In the genomic region with DNA sequence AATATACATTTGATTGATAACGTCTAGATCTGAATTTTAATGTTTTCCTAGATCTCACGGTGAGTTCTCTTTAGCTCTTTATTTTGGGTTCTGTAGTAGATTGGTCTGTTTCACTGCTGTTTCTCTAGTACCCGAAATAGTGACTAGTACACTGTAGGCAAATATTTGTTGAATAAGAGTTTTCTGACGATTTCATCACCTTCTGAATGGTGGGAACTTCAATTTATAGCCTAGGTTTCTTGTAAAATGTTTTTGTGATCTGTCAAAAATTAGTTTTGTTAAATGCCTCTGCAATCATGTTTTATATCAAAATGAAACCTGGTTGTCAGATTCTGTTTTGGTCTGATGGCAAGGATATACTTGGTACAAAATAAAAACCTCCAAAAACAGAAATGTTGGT, we compare ENCODE assay signal across 15 cellular contexts. TPM values are rescaled to one million over a fixed set of nuclear protein-coding genes. Genes with fewer than 3 reads are reported as not detected.
DNase-seq lines count a peak whose midpoint lies in the region; ATAC-seq and TF ChIP-seq lines count a peak whose summit lies in the region.
"Had no signal": no experiment of that assay in that cellular context is flagged by ENCODE, and none has a peak within 500 bp of the region (broad histone marks: within the 10 kb centered on the region; RNA-seq: fewer than 3 reads in every experiment).

No MANE protein-coding gene starts in this region.

- H3K79me2 ChIP-seq in Karpas-422 (ENCODE audit: low read length) = peaks cover 13% of the 10 kb centered on the region; the same call in 1 of the 2 replicates

- intact Hi-C loops in natural killer cell (cut with micrococcal nuclease) = no loop called here

- DNase-seq in CD4-positive, CD25-positive, alpha-beta regulatory T cell = no peak
- DNase-seq in Karpas-422 (no peak), natural killer cell (no peak), mesothelial cell of epicardium (ENCODE audit: low spot score in 2 of 2, unreplicated experiment in 2 of 2) (no peak), NCI-H748 treated with DMSO at 0.1 percent for 48 hours (lab: John Stamatoyannopoulos, UW) (no peak)
- no peak for DNase-seq in central memory CD8-positive, alpha-beta T cell (ENCODE audit: low spot score in 2 of 2)
- DNase-seq: anterior cingulate cortex; Calu3; retina; RPMI8226; stimulated activated CD4-positive, alpha-beta T cell treated with anti-CD3 and anti-CD28 coated beads, Interleukin-15, amount 100 ng/mL, for 24 hours; SW 1271 had no signal

- no peak overlapping the region for H3K27ac ChIP-seq in CD4-positive, CD25-positive, alpha-beta regulatory T cell (ENCODE audit: insufficient read depth, low read length, poor library complexity, severe bottlenecking)
- peak overlapping the region; percentile 10; the same call in 1 of the 2 replicates for H3K27ac ChIP-seq in Karpas-422 (ENCODE audit: low read length)

- peaks cover 54% of the 10 kb centered on the region for H3K36me3 Mint-ChIP-seq in CD4-positive, CD25-positive, alpha-beta regulatory T cell
- peaks cover 59% of the 10 kb centered on the region for H3K36me3 Mint-ChIP-seq in central memory CD8-positive, alpha-beta T cell (ENCODE audit: insufficient read depth)
- H3K36me3 Mint-ChIP-seq in natural killer cell = peaks cover 26% of the 10 kb centered on the region
- H3K36me3 Mint-ChIP-seq in mesothelial cell of epicardium = peaks cover 30% of the 10 kb centered on the region

- peak overlapping the region; percentile 38 for H3K4me3 ChIP-seq in CD4-positive, CD25-positive, alpha-beta regulatory T cell (ENCODE audit: low read depth, low read length)
- no peak overlapping the region for H3K4me3 ChIP-seq in Karpas-422 (ENCODE audit: low read length)

- H3K27me3 Mint-ChIP-seq in CD4-positive, CD25-positive, alpha-beta regulatory T cell = no peaks in the 10 kb centered on the region
- no peaks in the 10 kb centered on the region for H3K27me3 Mint-ChIP-seq in central memory CD8-positive, alpha-beta T cell
- H3K27me3 Mint-ChIP-seq in natural killer cell (ENCODE audit: low read depth in 2 of 2) (no peaks in the 10 kb centered on the region), mesothelial cell of epicardium (ENCODE audit: low read depth) (no peaks in the 10 kb centered on the region)

- H3K27me3 ChIP-seq in CD4-positive, CD25-positive, alpha-beta regulatory T cell (ENCODE audit: control insufficient read depth, insufficient read depth, low read length) = no peaks in the 10 kb centered on the region
- H3K27me3 ChIP-seq in Karpas-422 (ENCODE audit: low read length) = no peaks in the 10 kb centered on the region

- H3K9ac ChIP-seq in Karpas-422 (ENCODE audit: low read length) = no peak overlapping the region

- no peaks in the 10 kb centered on the region for H3K9me3 ChIP-seq in CD4-positive, CD25-positive, alpha-beta regulatory T cell (ENCODE audit: control insufficient read depth in 2 of 2, low read length in 2 of 2)
- H3K9me3 ChIP-seq in Karpas-422 (ENCODE audit: low read length) = no peaks in the 10 kb centered on the region

- TF ChIP-seq CTCF in natural killer cell (IDR thresholded peaks at IDR 0.05) (no peak), mesothelial cell of epicardium (IDR thresholded peaks at IDR 0.05; ENCODE audit: unreplicated experiment) (no peak)

- H4K20me1 ChIP-seq in Karpas-422 (ENCODE audit: insufficient read depth, low read depth, low read length) = no peaks in the 10 kb centered on the region

- peak overlapping the region; percentile 2 to 29 (median 10) for H3K4me3 Mint-ChIP-seq in CD4-positive, CD25-positive, alpha-beta regulatory T cell
- H3K4me3 Mint-ChIP-seq in central memory CD8-positive, alpha-beta T cell = peak overlapping the region; percentile 55
- H3K4me3 Mint-ChIP-seq in natural killer cell (no peak overlapping the region), mesothelial cell of epicardium (no peak overlapping the region)

- H3K9me2 ChIP-seq in Karpas-422 (replicated peaks; ENCODE audit: insufficient read depth, low read length) = no peaks in the 10 kb centered on the region

- H3K4me1 Mint-ChIP-seq in CD4-positive, CD25-positive, alpha-beta regulatory T cell = peaks cover 45 to 81% (median 55%) of the 10 kb centered on the region in 4 donors
- peaks cover 75% of the 10 kb centered on the region for H3K4me1 Mint-ChIP-seq in central memory CD8-positive, alpha-beta T cell
- H3K4me1 Mint-ChIP-seq in natural killer cell = peaks cover 38 to 44% of the 10 kb centered on the region in 2 donors
- peaks cover 7% of the 10 kb centered on the region for H3K4me1 Mint-ChIP-seq in mesothelial cell of epicardium

- H3K4me2 ChIP-seq in Karpas-422 (ENCODE audit: low read depth, low read length, poor library complexity, severe bottlenecking) = no peak overlapping the region

- no peak overlapping the region for H2AFZ ChIP-seq in Karpas-422 (ENCODE audit: low read length)

- peaks cover 37% of the 10 kb centered on the region for H3K4me1 ChIP-seq in CD4-positive, CD25-positive, alpha-beta regulatory T cell (ENCODE audit: control insufficient read depth, insufficient read depth, low read length, poor library complexity, severe bottlenecking)
- no peaks in the 10 kb centered on the region for H3K4me1 ChIP-seq in Karpas-422 (ENCODE audit: low read length)

- H3K36me3 ChIP-seq in CD4-positive, CD25-positive, alpha-beta regulatory T cell (ENCODE audit: control insufficient read depth, insufficient read depth, low read length) = peaks cover 78% of the 10 kb centered on the region
- peaks cover 26% of the 10 kb centered on the region for H3K36me3 ChIP-seq in Karpas-422 (ENCODE audit: insufficient read depth, low read length)

- no peak for ATAC-seq in CD4-positive, CD25-positive, alpha-beta regulatory T cell (ENCODE audit: low read depth in 2 of 2)
- no peak for ATAC-seq in central memory CD8-positive, alpha-beta T cell (replicated peaks; ENCODE audit: extremely low read depth, poor library complexity, severe bottlenecking)
- ATAC-seq in natural killer cell (no peak), GM19035 (IDR thresholded peaks at IDR 0.05; ENCODE audit: unreplicated experiment) (no peak), HG03095 (IDR thresholded peaks at IDR 0.05; ENCODE audit: unreplicated experiment) (no peak)

- H3K27ac Mint-ChIP-seq in CD4-positive, CD25-positive, alpha-beta regulatory T cell = peak overlapping the region; percentile 2 to 56 (median 37)
- peak overlapping the region; percentile 50 for H3K27ac Mint-ChIP-seq in central memory CD8-positive, alpha-beta T cell (ENCODE audit: low read depth)
- H3K27ac Mint-ChIP-seq in natural killer cell (peak overlapping the region; percentile 21 to 71), mesothelial cell of epicardium (no peak overlapping the region)
- H3K27ac Mint-ChIP-seq: activated T-helper 2 cell treated with anti-CD3 and anti-CD28 coated beads, Interferon-gamma antibody, Interleukin-2, Interleukin-4, amounts not matched to agents 10 μg/mL and 5 μg/mL and 100 μg/mL, durations not matched to agents 14 hours and 24 hours and 36 hours had no signal

- H3K9me3 Mint-ChIP-seq in CD4-positive, CD25-positive, alpha-beta regulatory T cell = no peaks in the 10 kb centered on the region
- H3K9me3 Mint-ChIP-seq in central memory CD8-positive, alpha-beta T cell = no peaks in the 10 kb centered on the region
- H3K9me3 Mint-ChIP-seq in natural killer cell (no peaks in the 10 kb centered on the region), mesothelial cell of epicardium (no peaks in the 10 kb centered on the region)
- H3K9me3 Mint-ChIP-seq: activated T-helper 2 cell treated with anti-CD3 and anti-CD28 coated beads, Interferon-gamma antibody, Interleukin-2, Interleukin-4, amounts not matched to agents 10 μg/mL and 5 μg/mL and 100 μg/mL, durations not matched to agents 14 hours and 24 hours and 36 hours had no signal

RNA-seq across cellular contexts. Expression of gene PDCD4, which starts 10.2 kb away (rescaled TPM):
- total RNA-seq in CD4-positive, CD25-positive, alpha-beta regulatory T cell = 213 TPM
- 100 to 1,000 TPM; 167 to 224 (median 195) TPM for polyA plus RNA-seq in CD4-positive, CD25-positive, alpha-beta regulatory T cell
- 40.0 and 77.4 TPM in 2 replicates for total RNA-seq in Karpas-422 (2014; rRNA removed; shearing (Covaris generic); ENCODE audit: low replicate concordance)
- total RNA-seq in natural killer cell = 100 to 1,000 TPM; 199 to 241 (median 222) TPM
- total RNA-seq in mesothelial cell of epicardium = 142 to 157 TPM (median 145 TPM) in 3 replicates

RNA-seq across cellular contexts. Expression of gene BBIP1, which starts 37.1 kb away (rescaled TPM):
- 42.3 TPM for total RNA-seq in CD4-positive, CD25-positive, alpha-beta regulatory T cell
- polyA plus RNA-seq in CD4-positive, CD25-positive, alpha-beta regulatory T cell = 10 to 100 TPM; 34.1 to 39.8 (median 36.8) TPM
- 6.3 and 53.8 TPM in 2 replicates for total RNA-seq in Karpas-422 (2014; rRNA removed; shearing (Covaris generic); ENCODE audit: low replicate concordance)
- total RNA-seq in natural killer cell (10 to 100 TPM; 27.2 to 58.6 (median 27.7) TPM), mesothelial cell of epicardium (16.3 to 18.6 TPM (median 16.5 TPM) in 3 replicates)

RNA-seq across cellular contexts. Expression of gene SHOC2, which starts 37.5 kb away (rescaled TPM):
- total RNA-seq in CD4-positive, CD25-positive, alpha-beta regulatory T cell = 91.3 TPM
- polyA plus RNA-seq in CD4-positive, CD25-positive, alpha-beta regulatory T cell = 10 to 100 TPM; 62.1 to 68.0 (median 64.1) TPM
- total RNA-seq in Karpas-422 (2014; rRNA removed; shearing (Covaris generic); ENCODE audit: low replicate concordance) = 10.4 and 30.8 TPM in 2 replicates
- total RNA-seq in natural killer cell = 10 to 100 TPM; 81.8 to 87.6 (median 85.7) TPM
- 40.4 to 43.2 TPM (median 41.0 TPM) in 3 replicates for total RNA-seq in mesothelial cell of epicardium

Comparison
In these comparisons a context has a peak if more than half of its experiments do, and no peak if none do; other contexts are left out.
1. H3K4me3 Mint-ChIP-seq: peak in CD4-positive, CD25-positive, alpha-beta regulatory T cell (4 of 4) and central memory CD8-positive, alpha-beta T cell (single experiment); none in natural killer cell (single experiment) and mesothelial cell of epicardium (single experiment).